16 cellular contexts compared by ENCODE assay signal in genomic region chr1:151289080-151289935, GRCh38. TPM values are rescaled to one million over a fixed set of nuclear protein-coding genes. Genes with fewer than 3 reads are reported as not detected.
A peak's percentile ranks its signal among the peaks of the same experiment; 100 is the strongest.
DNase-seq lines count a peak whose midpoint lies in the region; ATAC-seq and TF ChIP-seq lines count a peak whose summit lies in the region.
"Had no signal": no experiment of that assay in that cellular context is flagged by ENCODE, and none has a peak within 500 bp of the region (broad histone marks: within the 10 kb centered on the region; RNA-seq: fewer than 3 reads in every experiment).

No MANE protein-coding gene starts in this region.

- H3K27ac ChIP-seq in BLaER1 treated with 17β-estradiol and CSF1 and Interleukin-3, amounts not matched to agents 10 nM and 100 nM = peak overlapping the region in 8 of 11 experiments; percentile 17 to 61 (median 45); a peak in 14 of 22 replicates
- H3K27ac ChIP-seq in H9 (ENCODE audit: insufficient read length, low read depth, low read length) = no peak overlapping the region
- H3K27ac ChIP-seq: epithelial cell of prostate, GM23248, KMS-11 had no signal

- H4K20me1 ChIP-seq in BLaER1 treated with 17β-estradiol and CSF1 and Interleukin-3, amounts not matched to agents 10 nM and 100 nM = peaks cover 55 to 97% (median 78%) of the 10 kb centered on the region in 11 experiments
- peaks cover 3% of the 10 kb centered on the region for H4K20me1 ChIP-seq in H9 (ENCODE audit: control insufficient read depth, insufficient read depth, insufficient read length)

- peaks cover 58 to 92% (median 89%) of the 10 kb centered on the region in 3 experiments for H3K36me3 Mint-ChIP-seq in H9 (ENCODE audit: insufficient read depth in 1 of 3, low read depth in 3 of 3)
- peaks cover 97% of the 10 kb centered on the region for H3K36me3 Mint-ChIP-seq in dendritic cell treated with granulocyte-macrophage colony-stimulating factor and Interleukin-4, amounts not matched to agents 40 ng/mL and 50 ng/mL, for 4 days (ENCODE audit: low read depth)

- ATAC-seq in GM21360 (IDR thresholded peaks at IDR 0.05; ENCODE audit: unreplicated experiment) (no peak), HG02852 (IDR thresholded peaks at IDR 0.05; ENCODE audit: unreplicated experiment) (no peak)
- ATAC-seq: activated CD4-positive, CD25-positive, alpha-beta regulatory T cell treated with anti-CD3 and anti-CD28 coated beads, Interleukin-2, amount 50 U/mL, for 24 hours; PC-3 had no signal

- no peak overlapping the region for H3K4ac ChIP-seq in H9 (ENCODE audit: low read depth, low read length)

- H3K9me3 Mint-ChIP-seq in H9 = no peaks in the 10 kb centered on the region; a peak in 1 of 5 replicates
- H3K9me3 Mint-ChIP-seq in dendritic cell treated with granulocyte-macrophage colony-stimulating factor and Interleukin-4, amounts not matched to agents 40 ng/mL and 50 ng/mL, for 4 days = no peaks in the 10 kb centered on the region
- H3K9me3 Mint-ChIP-seq: activated T-helper 2 cell treated with anti-CD3 and anti-CD28 coated beads, Interferon-gamma antibody, Interleukin-2, Interleukin-4, amounts not matched to agents 10 μg/mL and 5 μg/mL and 100 μg/mL, durations not matched to agents 14 hours and 24 hours and 36 hours had no signal

- H4K5ac ChIP-seq in H9 (ENCODE audit: insufficient read length, low read depth, low read length) = no peak overlapping the region

- H3K18ac ChIP-seq in H9 (ENCODE audit: insufficient read length, low read depth, low read length) = no peak overlapping the region

- H2AK5ac ChIP-seq in H9 (ENCODE audit: insufficient read length, low read length) = no peak overlapping the region

- peaks cover 2% of the 10 kb centered on the region; the same call in 1 of the 2 replicates for H3K27me3 Mint-ChIP-seq in H9 (ENCODE audit: low read depth)
- H3K27me3 Mint-ChIP-seq in dendritic cell treated with granulocyte-macrophage colony-stimulating factor and Interleukin-4, amounts not matched to agents 40 ng/mL and 50 ng/mL, for 4 days = no peaks in the 10 kb centered on the region

- DNase-seq in H9 (no peak), glomerular visceral epithelial cell (ENCODE audit: extremely low spot score) (no peak)
- DNase-seq: EL, GM23248, head of caudate nucleus, NCI-H510A, PC-3, right cardiac atrium had no signal

- no peak overlapping the region for H3K56ac ChIP-seq in H9 (ENCODE audit: insufficient read length, low read depth, low read length)

- H3K4me2 ChIP-seq in BLaER1 treated with 17β-estradiol and CSF1 and Interleukin-3, amounts not matched to agents 10 nM and 100 nM = peak overlapping the region; percentile 42 to 75 (median 61)
- H3K4me2 ChIP-seq in H9 (ENCODE audit: insufficient read depth, insufficient read length, low read length) = no peak overlapping the region
- H3K4me2 ChIP-seq: KMS-11 had no signal

- H3K4me3 ChIP-seq in BLaER1 treated with 17β-estradiol and CSF1 and Interleukin-3, amounts not matched to agents 10 nM and 100 nM = no peak overlapping the region; a peak in 1 of 20 replicates
- H3K4me3 ChIP-seq: GM23248 had no signal

- H3K79me1 ChIP-seq in H9 (ENCODE audit: insufficient read depth, low read depth, low read length, poor library complexity, severe bottlenecking) = no peaks in the 10 kb centered on the region

- no peak overlapping the region for H2BK5ac ChIP-seq in H9 (ENCODE audit: insufficient read length, low read length)

- H3K4me1 Mint-ChIP-seq in H9 = peaks cover 30 to 49% of the 10 kb centered on the region in 2 experiments
- H3K4me1 Mint-ChIP-seq in dendritic cell treated with granulocyte-macrophage colony-stimulating factor and Interleukin-4, amounts not matched to agents 40 ng/mL and 50 ng/mL, for 4 days (ENCODE audit: low read depth) = peaks cover 36% of the 10 kb centered on the region

- H3T11ph ChIP-seq in H9 (ENCODE audit: low read length) = no peak overlapping the region

- H4K8ac ChIP-seq in H9 (replicated peaks; ENCODE audit: insufficient read length, low read depth, low read length) = no peak overlapping the region

- H3K4me3 Mint-ChIP-seq in H9 = peak overlapping the region in 1 of 2 experiments; percentile 35; a peak in 1 of 5 replicates
- H3K4me3 Mint-ChIP-seq in dendritic cell treated with granulocyte-macrophage colony-stimulating factor and Interleukin-4, amounts not matched to agents 40 ng/mL and 50 ng/mL, for 4 days = no peak overlapping the region

- no peak overlapping the region for H2BK12ac ChIP-seq in H9 (ENCODE audit: insufficient read length, low read depth, low read length)

- no CpG with 5 or more reads among the region's 18 CpGs for WGBS in H9 (ENCODE audit: extremely low coverage, insufficient read length, low lambda C conversion rate)

- no peak overlapping the region for H2BK20ac ChIP-seq in H9 (ENCODE audit: low read depth, low read length, poor library complexity, severe bottlenecking)

- H3K23ac ChIP-seq in H9 (ENCODE audit: insufficient read length, low read depth, low read length) = no peak overlapping the region

- H3K9ac ChIP-seq in BLaER1 treated with 17β-estradiol and CSF1 and Interleukin-3, amounts not matched to agents 10 nM and 100 nM = peak overlapping the region; percentile 11 to 60 (median 50); a peak in 15 of 22 replicates
- no peak overlapping the region for H3K9ac ChIP-seq in H9 (ENCODE audit: extremely low read depth, insufficient read length, low read length)
- H3K9ac ChIP-seq: GM23248, KMS-11 had no signal

- H3K4me1 ChIP-seq in BLaER1 treated with 17β-estradiol and CSF1 and Interleukin-3, amounts not matched to agents 10 nM and 100 nM = peaks cover 51 to 75% (median 68%) of the 10 kb centered on the region in 10 experiments
- no peaks in the 10 kb centered on the region for H3K4me1 ChIP-seq in H9 (ENCODE audit: insufficient read depth, low read length)

- H3K79me2 ChIP-seq in H9 (ENCODE audit: insufficient read depth, low read length) = peaks cover 2% of the 10 kb centered on the region; the same call in 1 of the 2 replicates

- no peak overlapping the region for H2AFZ ChIP-seq in H9 (ENCODE audit: low read length)
- H2AFZ ChIP-seq: GM23248 had no signal

- TF ChIP-seq CTCF in H9 (conservative IDR thresholded peaks at IDR 0.05) = no peak

- no peaks in the 10 kb centered on the region for H3K23me2 ChIP-seq in H9 (ENCODE audit: insufficient read length, low read depth, low read length, poor library complexity, severe bottlenecking)

- H3K9me3 ChIP-seq in BLaER1 treated with 17β-estradiol and CSF1 and Interleukin-3, amounts not matched to agents 10 nM and 100 nM (replicated peaks in 1 of 11) = no peaks in the 10 kb centered on the region
- H3K9me3 ChIP-seq in H9 (ENCODE audit: control insufficient read depth, low read depth, low read length) = no peaks in the 10 kb centered on the region

- peak overlapping the region in 2 of 3 experiments; percentile 73 to 88; a peak in 3 of 7 replicates for H3K27ac Mint-ChIP-seq in H9
- peak overlapping the region; percentile 20 for H3K27ac Mint-ChIP-seq in dendritic cell treated with granulocyte-macrophage colony-stimulating factor and Interleukin-4, amounts not matched to agents 40 ng/mL and 50 ng/mL, for 4 days
- H3K27ac Mint-ChIP-seq: activated T-helper 2 cell treated with anti-CD3 and anti-CD28 coated beads, Interferon-gamma antibody, Interleukin-2, Interleukin-4, amounts not matched to agents 10 μg/mL and 5 μg/mL and 100 μg/mL, durations not matched to agents 14 hours and 24 hours and 36 hours had no signal

- H3K14ac ChIP-seq in H9 (ENCODE audit: insufficient read depth, low read length) = no peak overlapping the region

- no peak overlapping the region for H4K91ac ChIP-seq in H9 (ENCODE audit: insufficient read length, low read depth, low read length)

- no peaks in the 10 kb centered on the region for H3K27me3 ChIP-seq in BLaER1 treated with 17β-estradiol and CSF1 and Interleukin-3, amounts not matched to agents 10 nM and 100 nM
- H3K27me3 ChIP-seq in H9 (ENCODE audit: insufficient read depth, low read length) = no peaks in the 10 kb centered on the region

- H3K36me3 ChIP-seq in BLaER1 treated with 17β-estradiol and CSF1 and Interleukin-3, amounts not matched to agents 10 nM and 100 nM = peaks cover 84 to 97% (median 93%) of the 10 kb centered on the region in 11 experiments

- intact Hi-C loops in dendritic cell treated with granulocyte-macrophage colony-stimulating factor and Interleukin-4, amounts not matched to agents 40 ng/mL and 50 ng/mL, for 4 days (cut with micrococcal nuclease) = no loop called here

- no peak overlapping the region for H2BK120ac ChIP-seq in H9 (ENCODE audit: low read depth, low read length, poor library complexity, severe bottlenecking)

- no peak overlapping the region for H2BK15ac ChIP-seq in H9 (ENCODE audit: low read depth, low read length)

RNA-seq across cellular contexts. Expression of gene ZNF687, which starts 7.2 kb away (rescaled TPM):
- 52.9 and 58.2 TPM in 2 replicates for total RNA-seq in H9 (2021)

RNA-seq across cellular contexts. Expression of gene PSMD4, which starts 34.8 kb away (rescaled TPM):
- total RNA-seq in H9 (2021) = 205 and 207 TPM in 2 replicates

RNA-seq across cellular contexts. Expression of gene PI4KB, which starts 37.9 kb away (rescaled TPM):
- total RNA-seq in H9 (2021) = 39.1 and 39.2 TPM in 2 replicates

RNA-seq across cellular contexts. Expression of gene RFX5, which starts 57.7 kb away (rescaled TPM):
- 65.1 and 72.7 TPM in 2 replicates for total RNA-seq in H9 (2021)
